Comparison of ENCODE assay signal across 8 cellular contexts in the genomic region with DNA sequence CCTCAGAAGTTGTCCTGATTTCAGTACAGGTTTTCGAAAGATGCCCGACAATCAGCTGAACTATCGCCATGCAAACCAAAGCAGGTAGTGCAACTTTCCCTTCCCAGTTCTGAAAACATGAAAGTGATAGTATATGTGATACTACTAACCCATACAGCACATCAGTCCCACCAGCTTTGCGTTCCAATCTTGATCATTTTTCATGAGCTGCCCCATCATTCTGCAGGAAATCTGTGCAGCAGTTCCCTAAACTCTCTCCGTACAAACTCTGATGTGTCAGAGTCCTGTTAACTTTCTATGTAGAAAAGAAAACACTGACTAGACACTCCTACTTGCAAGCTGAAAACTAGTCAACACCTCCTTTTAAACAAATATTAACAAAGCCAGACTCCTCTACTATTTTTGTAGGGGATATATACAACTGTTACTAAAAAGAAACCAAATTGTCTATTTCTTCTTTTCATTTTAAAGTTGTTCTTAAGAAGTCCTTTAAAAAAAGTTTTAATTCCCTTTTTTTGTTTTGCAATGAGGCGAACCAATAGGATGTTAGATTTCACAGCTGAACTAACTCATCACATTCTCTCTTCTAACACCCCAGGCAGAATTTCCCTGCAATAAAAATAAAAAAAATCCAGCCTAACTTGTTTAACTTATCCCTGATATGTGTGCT.
DNase-seq lines count a peak whose midpoint lies in the region; ATAC-seq and TF ChIP-seq lines count a peak whose summit lies in the region.

No MANE protein-coding gene starts in this region.

- no peaks in the 10 kb centered on the region for H3F3A ChIP-seq in DOHH2 (ENCODE audit: control insufficient read depth, insufficient read depth)

- no CpG with 5 or more reads among the region's 6 CpGs for WGBS in H9 (ENCODE audit: extremely low coverage, insufficient read length, low lambda C conversion rate)

- H3K79me1 ChIP-seq in H9 (ENCODE audit: insufficient read depth, low read depth, low read length, poor library complexity, severe bottlenecking): peaks cover 3% of the 10 kb centered on the region

- H2BK120ac ChIP-seq in H9 (ENCODE audit: low read depth, low read length, poor library complexity, severe bottlenecking): no peak overlapping the region

- H3K27ac Mint-ChIP-seq in H9: peak overlapping the region; percentile 5 to 79 (median 49); a peak in 4 of 7 replicates
- no peak overlapping the region for H3K27ac Mint-ChIP-seq in activated naive CD4-positive, alpha-beta T cell treated with anti-CD3 and anti-CD28 coated beads for 36 hours

- H2BK5ac ChIP-seq in H9 (ENCODE audit: insufficient read length, low read length): no peak overlapping the region

- peaks cover 61 to 62% of the 10 kb centered on the region in 2 experiments for H3K4me1 Mint-ChIP-seq in H9
- H3K4me1 Mint-ChIP-seq in activated naive CD4-positive, alpha-beta T cell treated with anti-CD3 and anti-CD28 coated beads for 36 hours (ENCODE audit: low read depth): no peaks in the 10 kb centered on the region

- no peak overlapping the region for H4K91ac ChIP-seq in H9 (ENCODE audit: insufficient read length, low read depth, low read length)

- H4K20me1 ChIP-seq in DOHH2 (ENCODE audit: control insufficient read depth, insufficient read depth, low read depth, low read length) (no peaks in the 10 kb centered on the region), H9 (ENCODE audit: control insufficient read depth, insufficient read depth, insufficient read length) (no peaks in the 10 kb centered on the region)

- H2AK5ac ChIP-seq in H9 (ENCODE audit: insufficient read length, low read length): no peak overlapping the region

- no peak overlapping the region for H4K5ac ChIP-seq in H9 (ENCODE audit: insufficient read length, low read depth, low read length)

- no peaks in the 10 kb centered on the region for H3K9me3 ChIP-seq in DOHH2 (ENCODE audit: control insufficient read depth, insufficient read depth, low read length)
- no peaks in the 10 kb centered on the region for H3K9me3 ChIP-seq in H9 (ENCODE audit: control insufficient read depth, low read depth, low read length)
- H3K9me3 ChIP-seq in lower lobe of right lung: no peaks in the 10 kb centered on the region

- no peak overlapping the region for H3K4ac ChIP-seq in H9 (ENCODE audit: low read depth, low read length)

- no peaks in the 10 kb centered on the region; a peak in 1 of 7 replicates for H3K36me3 Mint-ChIP-seq in H9 (ENCODE audit: insufficient read depth in 1 of 3, low read depth in 3 of 3)
- no peaks in the 10 kb centered on the region for H3K36me3 Mint-ChIP-seq in activated naive CD4-positive, alpha-beta T cell treated with anti-CD3 and anti-CD28 coated beads for 36 hours (ENCODE audit: low read depth)

- H3K4me1 ChIP-seq in DOHH2 (ENCODE audit: control insufficient read depth, low read length): peaks cover 13% of the 10 kb centered on the region
- peaks cover 13% of the 10 kb centered on the region for H3K4me1 ChIP-seq in H9 (ENCODE audit: insufficient read depth, low read length)
- H3K4me1 ChIP-seq in lower lobe of right lung: peaks cover 8% of the 10 kb centered on the region

- H4K8ac ChIP-seq in H9 (replicated peaks; ENCODE audit: insufficient read length, low read depth, low read length): no peak overlapping the region

- DNase-seq in H9: no peak
- no peak for DNase-seq in lower lobe of right lung
- no peak for DNase-seq in GM10266 (ENCODE audit: extremely low spot score)
- DNase-seq in effector CD8-positive, alpha-beta T cell (lab: John Stamatoyannopoulos, UW): no peak
- DNase-seq in activated naive CD4-positive, alpha-beta T cell treated with anti-CD3 and anti-CD28 coated beads for 36 hours: no peak
- DNase-seq in NCI-H2196 treated with DMSO at 0.1 percent for 48 hours (lab: John Stamatoyannopoulos, UW; ENCODE audit: unreplicated experiment): no peak

- no peaks in the 10 kb centered on the region for H3K9me3 Mint-ChIP-seq in H9
- H3K9me3 Mint-ChIP-seq in activated naive CD4-positive, alpha-beta T cell treated with anti-CD3 and anti-CD28 coated beads for 36 hours: no peaks in the 10 kb centered on the region

- ATAC-seq in SK-N-SH treated with all-trans-retinoic acid at 6 μM for 48 hours (peak; percentile 27; the same call in 2 of the 3 replicates), lower lobe of right lung (peak; percentile 29 to 60)

- TF ChIP-seq CTCF in DOHH2 (IDR thresholded peaks at IDR 0.05; ENCODE audit: low read depth, low read length, poor library complexity, severe bottlenecking) (no peak), H9 (conservative IDR thresholded peaks at IDR 0.05) (no peak), lower lobe of right lung (IDR thresholded peaks at IDR 0.05) (no peak), GM10266 (IDR thresholded peaks at IDR 0.05; ENCODE audit: control insufficient read depth, insufficient read depth, low read depth, missing control alignments) (no peak)

- no peaks in the 10 kb centered on the region for H3K23me2 ChIP-seq in H9 (ENCODE audit: insufficient read length, low read depth, low read length, poor library complexity, severe bottlenecking)

- H3K36me3 ChIP-seq in DOHH2 (ENCODE audit: control insufficient read depth, low read length): no peaks in the 10 kb centered on the region
- H3K36me3 ChIP-seq in lower lobe of right lung: no peaks in the 10 kb centered on the region

- H2BK12ac ChIP-seq in H9 (ENCODE audit: insufficient read length, low read depth, low read length): no peak overlapping the region

- H3K18ac ChIP-seq in H9 (ENCODE audit: insufficient read length, low read depth, low read length): no peak overlapping the region

- no peak overlapping the region for H3K56ac ChIP-seq in H9 (ENCODE audit: insufficient read length, low read depth, low read length)

- H2AFZ ChIP-seq in H9 (ENCODE audit: low read length): no peak overlapping the region

- H3K4me3 Mint-ChIP-seq in H9: peak overlapping the region in 1 of 2 experiments; percentile 12; a peak in 1 of 5 replicates
- H3K4me3 Mint-ChIP-seq in activated naive CD4-positive, alpha-beta T cell treated with anti-CD3 and anti-CD28 coated beads for 36 hours: no peak overlapping the region

- H2BK20ac ChIP-seq in H9 (ENCODE audit: low read depth, low read length, poor library complexity, severe bottlenecking): no peak overlapping the region

- H2BK15ac ChIP-seq in H9 (ENCODE audit: low read depth, low read length): no peak overlapping the region

- H3K27me3 ChIP-seq in DOHH2 (ENCODE audit: control insufficient read depth, low read length): no peaks in the 10 kb centered on the region
- H3K27me3 ChIP-seq in H9 (ENCODE audit: insufficient read depth, low read length): no peaks in the 10 kb centered on the region
- no peaks in the 10 kb centered on the region for H3K27me3 ChIP-seq in lower lobe of right lung (ENCODE audit: low read depth)

- H3K9ac ChIP-seq in H9 (ENCODE audit: extremely low read depth, insufficient read length, low read length): no peak overlapping the region

- peaks cover 6% of the 10 kb centered on the region for H3K79me2 ChIP-seq in DOHH2 (ENCODE audit: control insufficient read depth, low read length)
- peaks cover 21% of the 10 kb centered on the region; the same call in 1 of the 2 replicates for H3K79me2 ChIP-seq in H9 (ENCODE audit: insufficient read depth, low read length)

- H3K14ac ChIP-seq in H9 (ENCODE audit: insufficient read depth, low read length): no peak overlapping the region

- no peak overlapping the region for H3K23ac ChIP-seq in H9 (ENCODE audit: insufficient read length, low read depth, low read length)

- H3K27me3 Mint-ChIP-seq in H9 (ENCODE audit: low read depth): no peaks in the 10 kb centered on the region
- peaks cover 11% of the 10 kb centered on the region for H3K27me3 Mint-ChIP-seq in activated naive CD4-positive, alpha-beta T cell treated with anti-CD3 and anti-CD28 coated beads for 36 hours (ENCODE audit: low read depth)

- no peaks in the 10 kb centered on the region for H3K9me2 ChIP-seq in DOHH2 (replicated peaks; ENCODE audit: control insufficient read depth, low read length)

- H3K27ac ChIP-seq in DOHH2 (ENCODE audit: low read depth, low read length): no peak overlapping the region
- H3K27ac ChIP-seq in H9 (ENCODE audit: insufficient read length, low read depth, low read length): peak overlapping the region; percentile 49
- no peak overlapping the region for H3K27ac ChIP-seq in lower lobe of right lung

- H3K4me3 ChIP-seq in DOHH2 (ENCODE audit: low read length) (no peak overlapping the region), lower lobe of right lung (peak overlapping the region; percentile 22)

- CTCF ChIA-PET in activated naive CD4-positive, alpha-beta T cell treated with anti-CD3 and anti-CD28 coated beads for 36 hours (lab: Charles Lee): no interaction called here

- H3T11ph ChIP-seq in H9 (ENCODE audit: low read length): no peak overlapping the region

- intact Hi-C loops in lower lobe of right lung (cut with DNase I): no loop called here
- intact Hi-C loops in activated naive CD4-positive, alpha-beta T cell treated with anti-CD3 and anti-CD28 coated beads for 36 hours (cut with micrococcal nuclease): no loop called here

- peak overlapping the region; percentile 30 for H3K4me2 ChIP-seq in DOHH2 (ENCODE audit: low read length)
- no peak overlapping the region for H3K4me2 ChIP-seq in H9 (ENCODE audit: insufficient read depth, insufficient read length, low read length)

TF ChIP-seq in SK-N-SH treated with all-trans-retinoic acid at 6 μM for 48 hours, 23 proteins besides CTCF, POLR2A, EP300 and RAD21 (continues in another document):
- TF ChIP-seq, protein P1, sequence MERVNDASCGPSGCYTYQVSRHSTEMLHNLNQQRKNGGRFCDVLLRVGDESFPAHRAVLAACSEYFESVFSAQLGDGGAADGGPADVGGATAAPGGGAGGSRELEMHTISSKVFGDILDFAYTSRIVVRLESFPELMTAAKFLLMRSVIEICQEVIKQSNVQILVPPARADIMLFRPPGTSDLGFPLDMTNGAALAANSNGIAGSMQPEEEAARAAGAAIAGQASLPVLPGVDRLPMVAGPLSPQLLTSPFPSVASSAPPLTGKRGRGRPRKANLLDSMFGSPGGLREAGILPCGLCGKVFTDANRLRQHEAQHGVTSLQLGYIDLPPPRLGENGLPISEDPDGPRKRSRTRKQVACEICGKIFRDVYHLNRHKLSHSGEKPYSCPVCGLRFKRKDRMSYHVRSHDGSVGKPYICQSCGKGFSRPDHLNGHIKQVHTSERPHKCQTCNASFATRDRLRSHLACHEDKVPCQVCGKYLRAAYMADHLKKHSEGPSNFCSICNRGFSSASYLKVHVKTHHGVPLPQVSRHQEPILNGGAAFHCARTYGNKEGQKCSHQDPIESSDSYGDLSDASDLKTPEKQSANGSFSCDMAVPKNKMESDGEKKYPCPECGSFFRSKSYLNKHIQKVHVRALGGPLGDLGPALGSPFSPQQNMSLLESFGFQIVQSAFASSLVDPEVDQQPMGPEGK (CRISPR knock-in tag; IDR thresholded peaks at IDR 0.05; ENCODE audit: borderline replicate concordance): no peak
